In the genomic region with DNA sequence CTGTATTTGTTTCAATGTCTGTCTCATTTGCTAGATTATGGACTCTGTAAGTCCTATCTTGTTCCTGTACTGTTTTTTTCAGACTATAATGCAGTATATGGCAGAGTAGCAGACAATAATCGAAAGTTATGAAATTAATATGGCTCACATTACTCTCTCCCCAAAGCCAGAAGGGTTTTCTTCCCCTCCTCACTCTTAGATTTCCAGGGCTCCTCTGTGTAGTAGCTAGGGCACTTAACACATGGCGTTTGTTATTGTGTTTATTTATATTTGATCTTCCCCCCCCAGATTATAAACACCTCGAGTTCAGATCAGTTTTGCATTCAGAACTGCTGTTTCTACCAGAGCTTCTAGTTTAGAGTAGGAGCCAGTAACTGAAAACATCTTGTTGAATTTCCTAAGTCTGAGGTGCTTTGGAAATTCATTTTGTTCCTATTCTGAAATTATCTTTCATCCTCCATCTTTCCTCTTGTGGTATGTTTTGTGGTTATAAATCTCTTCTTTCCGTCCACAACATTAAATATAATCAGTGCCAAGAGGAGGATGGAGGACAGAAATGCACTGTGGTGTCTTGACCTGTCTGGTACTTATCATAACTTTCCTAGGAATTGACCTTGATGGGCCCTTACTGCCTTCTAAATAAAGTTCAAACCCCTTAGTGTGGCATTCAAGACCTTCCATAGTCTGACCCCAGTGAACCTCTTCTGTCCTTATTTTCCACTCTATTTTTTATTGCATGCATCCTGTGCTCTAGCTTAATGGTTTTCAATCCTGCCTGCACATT, we compare ENCODE assay signal across 1 cellular context.
TF ChIP-seq lines count a peak whose summit lies in the region.

No MANE protein-coding gene starts in this region.

TF ChIP-seq in SK-N-SH treated with all-trans-retinoic acid at 6 μM for 48 hours, 23 proteins besides CTCF, POLR2A, EP300 and RAD21 (continued from another document):
- TF ChIP-seq, protein P1, sequence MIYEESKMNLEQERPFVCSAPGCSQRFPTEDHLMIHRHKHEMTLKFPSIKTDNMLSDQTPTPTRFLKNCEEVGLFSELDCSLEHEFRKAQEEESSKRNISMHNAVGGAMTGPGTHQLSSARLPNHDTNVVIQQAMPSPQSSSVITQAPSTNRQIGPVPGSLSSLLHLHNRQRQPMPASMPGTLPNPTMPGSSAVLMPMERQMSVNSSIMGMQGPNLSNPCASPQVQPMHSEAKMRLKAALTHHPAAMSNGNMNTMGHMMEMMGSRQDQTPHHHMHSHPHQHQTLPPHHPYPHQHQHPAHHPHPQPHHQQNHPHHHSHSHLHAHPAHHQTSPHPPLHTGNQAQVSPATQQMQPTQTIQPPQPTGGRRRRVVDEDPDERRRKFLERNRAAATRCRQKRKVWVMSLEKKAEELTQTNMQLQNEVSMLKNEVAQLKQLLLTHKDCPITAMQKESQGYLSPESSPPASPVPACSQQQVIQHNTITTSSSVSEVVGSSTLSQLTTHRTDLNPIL (CRISPR knock-in tag; IDR thresholded peaks at IDR 0.05; ENCODE audit: low read depth) = no peak
- TF ChIP-seq CSRNP3 (CRISPR knock-in tag; IDR thresholded peaks at IDR 0.05) = no peak
TF ChIP-seq in SK-N-SH treated with all-trans-retinoic acid at 6 μM for 48 hours: peak in this region for 0.
